ENCODE assay signal across 13 cellular contexts in genomic region chr4:185332575-185333464, GRCh38.
DNase-seq lines count a peak whose midpoint lies in the region; ATAC-seq and TF ChIP-seq lines count a peak whose summit lies in the region.
"Had no signal": no experiment of that assay in that cellular context is flagged by ENCODE, and none has a peak within 500 bp of the region (broad histone marks: within the 10 kb centered on the region; RNA-seq: fewer than 3 reads in every experiment).

No MANE protein-coding gene starts in this region.

- H3K27ac ChIP-seq in uterus: no peak overlapping the region
- H3K27ac ChIP-seq in tibial nerve: no peak overlapping the region
- H3K27ac ChIP-seq: body of pancreas, C4-2B, thoracic aorta had no signal

- no peaks in the 10 kb centered on the region for H3K36me3 ChIP-seq in uterus
- peaks cover 0 to 20% (median 0%) of the 10 kb centered on the region in 3 donors for H3K36me3 ChIP-seq in tibial nerve

- H3K4me1 ChIP-seq in uterus (no peaks in the 10 kb centered on the region), tibial nerve (no peaks in the 10 kb centered on the region)
- H3K4me1 ChIP-seq: body of pancreas had no signal

- 93 to 94% methylated on average over 3 of the region's 3 CpGs for WGBS in tibial nerve, 2 donors

- intact Hi-C loops in uterus (cut with DNase I; ENCODE audit: low total_unique reads): no loop called here

- H3K4me3 ChIP-seq in uterus (no peak overlapping the region), tibial nerve (no peak overlapping the region)
- H3K4me3 ChIP-seq: body of pancreas, thoracic aorta had no signal

- in situ Hi-C loops in GM13976 (cut with MboI; ENCODE audit: low sequenced_read_pairs, unreplicated experiment): no loop called here

- TF ChIP-seq CTCF in GM13976 (IDR thresholded peaks at IDR 0.05; ENCODE audit: borderline replicate concordance, control extremely low read depth, extremely low read depth, insufficient read depth, missing control alignments) (no peak), uterus (IDR thresholded peaks at IDR 0.05) (no peak), tibial nerve (IDR thresholded peaks at IDR 0.05) (no peak)

- H3K27me3 ChIP-seq in uterus (no peaks in the 10 kb centered on the region), tibial nerve (no peaks in the 10 kb centered on the region)
- H3K27me3 ChIP-seq: body of pancreas had no signal

- TF ChIP-seq POLR2A in uterus (IDR thresholded peaks at IDR 0.05) (no peak), tibial nerve (IDR thresholded peaks at IDR 0.05) (no peak)

- no peak for TF ChIP-seq EP300 in tibial nerve (IDR thresholded peaks at IDR 0.05)

- DNase-seq in GM13976 (ENCODE audit: low spot score) (peak; percentile 32), uterus (no peak), amygdala (lab: John Stamatoyannopoulos, UW) (no peak), cerebellum (ENCODE audit: low spot score) (no peak), tibial nerve (ENCODE audit: low spot score in 2 of 2) (no peak)
- DNase-seq: body of pancreas, NCI-H510A treated with DMSO at 0.1 percent for 48 hours, SW 1271 had no signal

- ATAC-seq in GM19395 (IDR thresholded peaks at IDR 0.05; ENCODE audit: unreplicated experiment) (peak; percentile 86), HG02763 (IDR thresholded peaks at IDR 0.05; ENCODE audit: unreplicated experiment) (peak; percentile 70), HG03521 (IDR thresholded peaks at IDR 0.05; ENCODE audit: unreplicated experiment) (peak; percentile 75)
- ATAC-seq: body of pancreas had no signal

- peaks cover 0 to 4% of the 10 kb centered on the region in 2 donors for H3K9me3 ChIP-seq in uterus
- no peaks in the 10 kb centered on the region for H3K9me3 ChIP-seq in tibial nerve
- H3K9me3 ChIP-seq: body of pancreas, thoracic aorta had no signal
